8 cellular contexts compared by ENCODE assay signal in genomic region chr14:105448706-105449111, GRCh38. TPM values are rescaled to one million over a fixed set of nuclear protein-coding genes. Genes with fewer than 3 reads are reported as not detected.
DNase-seq lines count a peak whose midpoint lies in the region; ATAC-seq and TF ChIP-seq lines count a peak whose summit lies in the region.

No MANE protein-coding gene starts in this region.

- no peaks in the 10 kb centered on the region for H4K20me1 ChIP-seq in SU-DHL-6 (ENCODE audit: low read depth, low read length)

- H3K27me3 Mint-ChIP-seq in activated naive CD8-positive, alpha-beta T cell treated with anti-CD3 and anti-CD28 coated beads, Interleukin-2, amount 50 U/mL, for 24 hours, result no peaks in the 10 kb centered on the region

- H3K4me3 ChIP-seq in SU-DHL-6 (ENCODE audit: insufficient read depth, low read length, poor library complexity, severe bottlenecking), result no peak overlapping the region

- H3K4me2 ChIP-seq in SU-DHL-6 (ENCODE audit: low read depth, low read length, poor library complexity, severe bottlenecking), result no peak overlapping the region

- peaks cover 16% of the 10 kb centered on the region for H3K36me3 Mint-ChIP-seq in activated naive CD8-positive, alpha-beta T cell treated with anti-CD3 and anti-CD28 coated beads, Interleukin-2, amount 50 U/mL, for 24 hours (ENCODE audit: low read depth)

- H2AFZ ChIP-seq in SU-DHL-6 (ENCODE audit: low read depth, low read length, severe bottlenecking), result no peak overlapping the region

- H3K9me3 ChIP-seq in SU-DHL-6 (ENCODE audit: insufficient read depth, low read length), result no peaks in the 10 kb centered on the region

- no peaks in the 10 kb centered on the region for H3K9me2 ChIP-seq in SU-DHL-6 (replicated peaks; ENCODE audit: insufficient read depth, low read length)

- no peak overlapping the region for H3K27ac ChIP-seq in SU-DHL-6 (ENCODE audit: low read depth, low read length)

- H3K4me1 Mint-ChIP-seq in activated naive CD8-positive, alpha-beta T cell treated with anti-CD3 and anti-CD28 coated beads, Interleukin-2, amount 50 U/mL, for 24 hours, result no peaks in the 10 kb centered on the region

- ATAC-seq in activated naive CD8-positive, alpha-beta T cell treated with anti-CD3 and anti-CD28 coated beads, Interleukin-2, amount 50 U/mL, for 24 hours, result peak; percentile 69
- peak; percentile 86 to 90 for ATAC-seq in left cardiac atrium

- DNase-seq in C1 segment of cervical spinal cord (lab: John Stamatoyannopoulos, UW) (peak in 11 of 14 donors; percentile 28 to 76 (median 49)), HEK293T (ENCODE audit: extremely low spot score) (peak; percentile 84), left cardiac atrium (peak; percentile 81), retina (peak; percentile 86), DMS153 treated with DMSO at 0.1 percent for 48 hours (lab: John Stamatoyannopoulos, UW; ENCODE audit: unreplicated experiment) (no peak), mesenteric fat pad (ENCODE audit: low spot score) (no peak)
- DNase-seq in activated naive CD8-positive, alpha-beta T cell treated with anti-CD3 and anti-CD28 coated beads, Interleukin-2, amount 50 U/mL, for 24 hours, result peak; percentile 69

- no peaks in the 10 kb centered on the region for H3K27me3 ChIP-seq in SU-DHL-6 (ENCODE audit: low read length)

- H3K36me3 ChIP-seq in SU-DHL-6 (ENCODE audit: low read length), result no peaks in the 10 kb centered on the region

- CTCF ChIA-PET in HEK293T (lab: Yijun Ruan, JAX), result interaction anchor here (1.0 to 1.4 kb wide), 6 partner anchors 8 to 147 kb away, joined by 3 to 6 read pairs (median 4); partner anchors contain the start of gene BRF1

- H3K27ac Mint-ChIP-seq in activated naive CD8-positive, alpha-beta T cell treated with anti-CD3 and anti-CD28 coated beads, Interleukin-2, amount 50 U/mL, for 24 hours, result no peak overlapping the region

- intact Hi-C loops in left cardiac atrium (cut with DNase I), result loop anchor here in 1 of 2 donors (2.0 to 5.0 kb wide), 2 partner anchors 40 to 76 kb away; no protein-coding TSS in a partner anchor

- H3K9ac ChIP-seq in SU-DHL-6 (ENCODE audit: low read length), result no peak overlapping the region

- H3F3A ChIP-seq in SU-DHL-6 (ENCODE audit: insufficient read depth), result no peaks in the 10 kb centered on the region

- H3K9me3 Mint-ChIP-seq in activated naive CD8-positive, alpha-beta T cell treated with anti-CD3 and anti-CD28 coated beads, Interleukin-2, amount 50 U/mL, for 24 hours, result no peaks in the 10 kb centered on the region

- POLR2A ChIA-PET in HEK293T (lab: Yijun Ruan, JAX), result no interaction called here

- no peaks in the 10 kb centered on the region; the same call in 1 of the 2 replicates for H3K79me2 ChIP-seq in SU-DHL-6 (ENCODE audit: insufficient read depth, low read length)

- peak; percentile 72 for TF ChIP-seq CTCF in SU-DHL-6 (IDR thresholded peaks at IDR 0.05; ENCODE audit: insufficient read depth, low read length, poor library complexity, severe bottlenecking)

- no peak overlapping the region for H3K4me3 Mint-ChIP-seq in activated naive CD8-positive, alpha-beta T cell treated with anti-CD3 and anti-CD28 coated beads, Interleukin-2, amount 50 U/mL, for 24 hours

TF ChIP-seq in HEK293T, 16 proteins besides CTCF, POLR2A, EP300 and RAD21:
- no peak for TF ChIP-seq PKNOX1 (IDR thresholded peaks at IDR 0.05)
TF ChIP-seq in HEK293T: peak in this region for 0.

RNA-seq across cellular contexts. Expression of gene CRIP2, which starts 25.9 kb away (rescaled TPM):
- total RNA-seq in left cardiac atrium (100 to 1,000 TPM; 783 to 843 TPM), mesenteric fat pad (82.8 TPM)

RNA-seq across cellular contexts. Expression of gene MTA1, which starts 29.1 kb away (rescaled TPM):
- 100 to 1,000 TPM in 1 of 2 donors, 10 to 100 TPM in 1; 99.5 to 115 TPM for total RNA-seq in left cardiac atrium
- 87.1 TPM for total RNA-seq in mesenteric fat pad

RNA-seq across cellular contexts. Expression of gene CRIP1, which starts 38.0 kb away (rescaled TPM):
- 100 to 1,000 TPM; 137 to 192 TPM for total RNA-seq in left cardiac atrium
- total RNA-seq in mesenteric fat pad, result 64.8 TPM

RNA-seq across cellular contexts. Expression of gene TEDC1, which starts 42.3 kb away (rescaled TPM):
- 1 to 10 TPM; 5.1 to 5.9 TPM for total RNA-seq in left cardiac atrium
- total RNA-seq in mesenteric fat pad, result 22.7 TPM

RNA-seq across cellular contexts. Expression of gene TEX22, which starts 50.4 kb away (rescaled TPM):
- total RNA-seq in left cardiac atrium, result 1 to 10 TPM in 1 of 2 donors, under 1 TPM in 1; 0.77 to 1.6 TPM
- not detected for total RNA-seq in mesenteric fat pad

Comparison
In these comparisons a context has a peak if more than half of its experiments do, and no peak if none do; other contexts are left out.
1. DNase-seq: peak in C1 segment of cervical spinal cord (11 of 14), HEK293T (single experiment), activated naive CD8-positive, alpha-beta T cell treated with anti-CD3 and anti-CD28 coated beads, Interleukin-2, amount 50 U/mL, for 24 hours (single experiment), left cardiac atrium (single experiment) and retina (single experiment); none in DMS153 treated with DMSO at 0.1 percent for 48 hours (single experiment) and mesenteric fat pad (single experiment).